ENCODE assay signal across 8 cellular contexts in genomic region chr1:1574721-1575537, GRCh38. TPM values are rescaled to one million over a fixed set of nuclear protein-coding genes. Genes with fewer than 3 reads are reported as not detected.
A peak's percentile ranks its signal among the peaks of the same experiment; 100 is the strongest.
DNase-seq lines count a peak whose midpoint lies in the region; ATAC-seq and TF ChIP-seq lines count a peak whose summit lies in the region.

SSU72 (minus strand) TSS chr1:1574863; CDS start chr1:1574557, 306 bp downstream.

- peaks cover 6% of the 10 kb centered on the region for H3K27me3 ChIP-seq in adipocyte (replicated peaks; ENCODE audit: control insufficient read depth, insufficient read depth, low read length)
- H3K27me3 ChIP-seq in heart left ventricle = peaks cover 0 to 4% (median 0%) of the 10 kb centered on the region in 9 donors
- H3K27me3 ChIP-seq in upper lobe of left lung = no peaks in the 10 kb centered on the region

- TF ChIP-seq CTCF in GM12865 (IDR thresholded peaks at IDR 0.05; ENCODE audit: insufficient read depth, low read depth, low read length, missing control alignments) = no peak
- no peak for TF ChIP-seq CTCF in heart left ventricle (IDR thresholded peaks at IDR 0.05)
- TF ChIP-seq CTCF in upper lobe of left lung (IDR thresholded peaks at IDR 0.05) = peak in 4 of 6 experiments; percentile 30 to 58 (median 49)

- intact Hi-C loops in heart left ventricle (cut with DNase I) = loop anchor here in 5 of 10 donors (1.0 to 10.0 kb wide), 4 partner anchors 37 to 80 kb away; partner anchors contain the start of genes MIB2 (in 4 of the 5) and CDK11B (in 1 of the 5)
- intact Hi-C loops in posterior vena cava (cut with DNase I) = no loop called here

- no peaks in the 10 kb centered on the region for H3K9me3 ChIP-seq in adipocyte (ENCODE audit: control insufficient read depth, low read length)
- no peaks in the 10 kb centered on the region for H3K9me3 ChIP-seq in heart left ventricle
- no peaks in the 10 kb centered on the region for H3K9me3 ChIP-seq in upper lobe of left lung

- WGBS in heart left ventricle, 4 donors = 0 to 1% (median 0%) methylated on average over 37 to 87 of the region's 87 CpGs
- WGBS in upper lobe of left lung, 2 donors = 0% methylated on average over 4 to 63 of the region's 87 CpGs

- H3K4me3 ChIP-seq in GM12865 (ENCODE audit: low read depth, low read length) = peak within 1 kb of the TSS; percentile 83
- peak within 1 kb of the TSS; percentile 96 for H3K4me3 ChIP-seq in adipocyte (ENCODE audit: low read length)
- peak within 1 kb of the TSS; percentile 73 to 100 (median 99) for H3K4me3 ChIP-seq in heart left ventricle
- H3K4me3 ChIP-seq in upper lobe of left lung = peak within 1 kb of the TSS; percentile 67 to 94 (median 85)

- peak within 1 kb of the TSS; percentile 98 for H3K9ac ChIP-seq in adipocyte (ENCODE audit: low read length)

- peak in 1 of 4 donors; percentile 61 for TF ChIP-seq EP300 in upper lobe of left lung (IDR thresholded peaks at IDR 0.05)

- TF ChIP-seq POLR2A in heart left ventricle (IDR thresholded peaks at IDR 0.05) = peak; percentile 41 to 79
- peak; percentile 82 to 98 (median 96) for TF ChIP-seq POLR2A in upper lobe of left lung (IDR thresholded peaks at IDR 0.05)

- H3K27ac ChIP-seq in heart left ventricle (peak within 1 kb of the TSS; percentile 90 to 100 (median 98)), upper lobe of left lung (peak within 1 kb of the TSS; percentile 94 to 100 (median 100))

- ATAC-seq in HG02642 (IDR thresholded peaks at IDR 0.05; ENCODE audit: poor library complexity, unreplicated experiment) (peak; percentile 84), heart left ventricle (peak; percentile 91 to 96 (median 95)), upper lobe of left lung (ENCODE audit: low FRiP score in 2 of 2) (peak; percentile 94 to 95)

- H3K4me1 ChIP-seq in adipocyte (ENCODE audit: control insufficient read depth, insufficient read depth, low read length) (peaks cover 18% of the 10 kb centered on the region), heart left ventricle (peaks cover 0 to 41% (median 22%) of the 10 kb centered on the region in 12 donors), upper lobe of left lung (peaks cover 25 to 46% (median 32%) of the 10 kb centered on the region in 4 donors)

- DNase-seq in GM12865 (ENCODE audit: low read depth) (peak; percentile 96), NCI-H1105 (lab: John Stamatoyannopoulos, UW) (peak; percentile 89), T follicular helper cell (ENCODE audit: low read depth) (peak; percentile 90), adipocyte (ENCODE audit: low read depth) (peak; percentile 95), heart left ventricle (peak; percentile 93 to 96 (median 94)), posterior vena cava (ENCODE audit: low spot score) (peak; percentile 98), upper lobe of left lung (peak; percentile 88 to 99)

- H3K36me3 ChIP-seq in adipocyte (ENCODE audit: control insufficient read depth, insufficient read depth, low read length, severe bottlenecking) = peaks cover 7% of the 10 kb centered on the region
- peaks cover 0 to 22% (median 9%) of the 10 kb centered on the region in 9 donors for H3K36me3 ChIP-seq in heart left ventricle
- H3K36me3 ChIP-seq in upper lobe of left lung = peaks cover 0 to 11% (median 4%) of the 10 kb centered on the region in 4 donors

RNA-seq across cellular contexts. Expression of gene SSU72, which starts in this region (rescaled TPM):
- total RNA-seq in heart left ventricle = 100 to 1,000 TPM in 5 of 9 donors, 10 to 100 TPM in 4; 76.3 to 160 (median 106) TPM
- polyA plus RNA-seq in heart left ventricle = 100 to 1,000 TPM; 113 to 138 TPM
- total RNA-seq in posterior vena cava = 10 to 100 TPM; 60.7 to 66.0 TPM
- total RNA-seq in upper lobe of left lung = 100 to 1,000 TPM; 122 to 174 (median 146) TPM

Comparison
In these comparisons a context has a peak if more than half of its experiments do, and no peak if none do; other contexts are left out.
1. Peak in every context shown above with its lines: DNase-seq, ATAC-seq, H3K4me3 ChIP-seq and H3K27ac ChIP-seq.
2. CTCF ChIP-seq: peak in upper lobe of left lung (4 of 6); none in GM12865 (single experiment) and heart left ventricle (0 of 12).